8 cellular contexts compared by ENCODE assay signal in the genomic region with DNA sequence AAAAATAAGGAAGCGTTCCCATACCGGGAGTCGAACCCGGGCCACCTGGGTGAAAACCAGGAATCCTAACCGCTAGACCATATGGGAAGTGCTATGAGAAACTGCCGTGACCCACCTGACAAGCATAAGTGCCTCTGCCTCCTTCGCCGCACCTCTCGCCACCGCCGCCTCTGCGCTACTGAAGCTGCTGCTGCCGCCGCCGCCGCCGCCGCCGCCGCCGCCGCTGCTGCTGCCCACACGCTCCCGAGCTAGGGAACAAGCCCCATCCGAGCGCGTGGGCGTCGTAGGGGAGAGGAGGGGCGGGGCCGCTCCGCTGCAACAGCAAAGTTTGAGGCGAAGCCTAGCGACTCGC.
DNase-seq lines count a peak whose midpoint lies in the region; ATAC-seq lines count a peak whose summit lies in the region.

No MANE protein-coding gene starts in this region.

- no peaks in the 10 kb centered on the region for H3K27me3 ChIP-seq in layer of hippocampus (ENCODE audit: control insufficient read depth, insufficient read depth, low read length)

- DNase-seq in NCI-H187 (lab: John Stamatoyannopoulos, UW) (peak; percentile 69 to 87), NCI-H187 treated with DMSO at 0.1 percent for 48 hours (lab: John Stamatoyannopoulos, UW) (no peak), NCI-H2227 treated with DMSO at 0.1 percent for 48 hours (lab: John Stamatoyannopoulos, UW) (peak; percentile 80), cerebellar cortex (ENCODE audit: low spot score) (peak; percentile 91)
- DNase-seq in activated CD4-positive, alpha-beta T cell treated with anti-CD3 and anti-CD28 coated beads for 24 hours (ENCODE audit: low read depth in 2 of 2), result peak; percentile 77 to 82
- peak; percentile 88 to 89 for DNase-seq in stimulated activated CD4-positive, alpha-beta T cell treated with anti-CD3 and anti-CD28 coated beads, Interleukin-2, amount 100 ng/mL, for 24 hours

- H3K27ac ChIP-seq in layer of hippocampus (ENCODE audit: low read depth, low read length), result peak overlapping the region; percentile 98

- peak; percentile 34 for ATAC-seq in HG03045 (IDR thresholded peaks at IDR 0.05; ENCODE audit: unreplicated experiment)
